In the genomic region with DNA sequence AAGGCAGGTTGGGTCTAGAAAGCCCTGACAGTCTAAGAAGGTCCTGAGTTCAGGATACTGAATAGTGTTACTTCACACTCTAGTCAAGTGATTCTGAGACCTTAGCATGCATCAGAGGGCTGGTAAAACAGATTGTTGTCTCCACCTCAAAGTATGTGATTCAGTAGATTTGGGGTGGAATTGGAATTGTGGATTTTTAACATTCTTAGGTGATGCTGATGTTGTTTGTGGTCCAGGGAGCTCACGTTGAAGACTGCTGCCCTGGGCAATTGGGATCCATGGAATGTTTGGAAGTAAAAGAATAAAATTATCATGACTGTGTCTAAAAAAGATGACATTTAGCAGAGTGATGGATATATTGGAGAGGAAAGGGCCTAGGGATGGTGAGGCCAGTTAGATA, we compare ENCODE assay signal across 17 cellular contexts.
DNase-seq lines count a peak whose midpoint lies in the region; TF ChIP-seq lines count a peak whose summit lies in the region.
"Had no signal": no experiment of that assay in that cellular context is flagged by ENCODE, and none has a peak within 500 bp of the region (broad histone marks: within the 10 kb centered on the region; RNA-seq: fewer than 3 reads in every experiment).

No MANE protein-coding gene starts in this region.

- DNase-seq in GM04503 (ENCODE audit: low read depth) (peak; percentile 61), ascending aorta (ENCODE audit: low spot score in 2 of 2) (no peak), mesenchymal stem cell (no peak), smooth muscle cell (lab: John Stamatoyannopoulos, UW; ENCODE audit: unreplicated experiment) (no peak), NCI-H2081 treated with DMSO at 0.1 percent for 48 hours (lab: John Stamatoyannopoulos, UW) (no peak), chondrocyte (ENCODE audit: low spot score) (no peak)
- no peak for DNase-seq in activated CD4-positive, alpha-beta T cell treated with anti-CD3 and anti-CD28 coated beads, Interleukin-2, amount 10 ng/mL, durations not matched to agents 24 days and 14 days
- DNase-seq: CD8-positive, alpha-beta memory T cell; DMS79 treated with DMSO at 0.1 percent for 48 hours; MV-4-11; NCI-H1417; NCI-H2029; NCI-H2171 treated with DMSO at 0.1 percent for 48 hours had no signal

- peaks cover 74% of the 10 kb centered on the region for H3F3A ChIP-seq in smooth muscle cell (ENCODE audit: low read depth)

- peaks cover 15% of the 10 kb centered on the region for H3K79me1 ChIP-seq in mesenchymal stem cell (replicated peaks; ENCODE audit: low read length, poor library complexity, severe bottlenecking)

- no peak overlapping the region for H4K8ac ChIP-seq in mesenchymal stem cell (ENCODE audit: low read length)

- no peaks in the 10 kb centered on the region for H3K9me3 Mint-ChIP-seq in activated CD4-positive, alpha-beta T cell treated with anti-CD3 and anti-CD28 coated beads, Interleukin-2, amount 10 ng/mL, durations not matched to agents 24 days and 14 days
- no peaks in the 10 kb centered on the region for H3K9me3 Mint-ChIP-seq in chondrocyte (ENCODE audit: low read depth)
- H3K9me3 Mint-ChIP-seq: CD8-positive, alpha-beta memory T cell; GM23338 had no signal

- H3K4me3 ChIP-seq in ascending aorta (no peak overlapping the region), mesenchymal stem cell (ENCODE audit: insufficient read depth in 1 of 2, low read depth in 1 of 2, low read length in 2 of 2) (no peak overlapping the region), smooth muscle cell (no peak overlapping the region)
- H3K4me3 ChIP-seq: BLaER1, GM23338, K562, SJSA1 had no signal

- H2BK5ac ChIP-seq in mesenchymal stem cell (ENCODE audit: low read depth, low read length, poor library complexity, severe bottlenecking), result no peak overlapping the region

- peaks cover 50% of the 10 kb centered on the region for H3K79me2 ChIP-seq in smooth muscle cell (ENCODE audit: low read depth)

- 89% methylated on average over 1 of the region's 1 CpG for WGBS in mesenchymal stem cell
- 55% methylated on average over 1 of the region's 1 CpG for WGBS in smooth muscle cell (ENCODE audit: low lambda C conversion rate)

- H3K14ac ChIP-seq in mesenchymal stem cell (ENCODE audit: low read length in 2 of 2), result no peak overlapping the region

- no peak overlapping the region for H3K18ac ChIP-seq in mesenchymal stem cell (ENCODE audit: low read depth in 1 of 2, low read length in 2 of 2)

- H3K4me1 ChIP-seq in ascending aorta (peaks cover 0 to 15% of the 10 kb centered on the region in 2 donors), mesenchymal stem cell (ENCODE audit: control insufficient read depth, insufficient read depth, low read depth, low read length) (no peaks in the 10 kb centered on the region), smooth muscle cell (ENCODE audit: low read depth) (no peaks in the 10 kb centered on the region)
- H3K4me1 ChIP-seq: BLaER1 had no signal

- H2AFZ ChIP-seq in mesenchymal stem cell (ENCODE audit: low read depth, low read length) (no peak overlapping the region), smooth muscle cell (ENCODE audit: low read depth) (no peak overlapping the region)
- H2AFZ ChIP-seq: GM23338 had no signal

- no peak overlapping the region for H2BK120ac ChIP-seq in mesenchymal stem cell (ENCODE audit: low read depth, low read length)

- no peak for TF ChIP-seq CTCF in ascending aorta (IDR thresholded peaks at IDR 0.05)
- TF ChIP-seq CTCF in smooth muscle cell (IDR thresholded peaks at IDR 0.05; ENCODE audit: borderline replicate concordance, insufficient read depth, poor library complexity, severe bottlenecking), result no peak
- TF ChIP-seq CTCF in chondrocyte (IDR thresholded peaks at IDR 0.05), result no peak

- H3K36me3 ChIP-seq in ascending aorta, result peaks cover 4 to 10% of the 10 kb centered on the region in 2 donors
- peaks cover 17 to 74% of the 10 kb centered on the region in 2 experiments for H3K36me3 ChIP-seq in mesenchymal stem cell (ENCODE audit: control insufficient read depth in 1 of 2, insufficient read depth in 2 of 2, low read depth in 1 of 2, low read length in 2 of 2)
- peaks cover 23% of the 10 kb centered on the region for H3K36me3 ChIP-seq in smooth muscle cell (ENCODE audit: low read depth)
- H3K36me3 ChIP-seq: BLaER1 had no signal

- no peak overlapping the region for H3K4me2 ChIP-seq in mesenchymal stem cell (ENCODE audit: low read length, poor library complexity, severe bottlenecking)
- no peak overlapping the region for H3K4me2 ChIP-seq in smooth muscle cell
- H3K4me2 ChIP-seq: BLaER1, GM23338 had no signal

- H3K4me3 Mint-ChIP-seq in activated CD4-positive, alpha-beta T cell treated with anti-CD3 and anti-CD28 coated beads, Interleukin-2, amount 10 ng/mL, durations not matched to agents 24 days and 14 days, result no peak overlapping the region
- H3K4me3 Mint-ChIP-seq in chondrocyte (ENCODE audit: unreplicated experiment), result no peak overlapping the region
- H3K4me3 Mint-ChIP-seq: CD8-positive, alpha-beta memory T cell; GM23338 had no signal

- H3K9me3 ChIP-seq in ascending aorta (no peaks in the 10 kb centered on the region), mesenchymal stem cell (ENCODE audit: control insufficient read depth, low read length) (no peaks in the 10 kb centered on the region), smooth muscle cell (replicated peaks; ENCODE audit: low read depth) (no peaks in the 10 kb centered on the region)
- H3K9me3 ChIP-seq: BLaER1, SJSA1 had no signal

- peak overlapping the region; percentile 49 for H2AK5ac ChIP-seq in mesenchymal stem cell (ENCODE audit: low read length, severe bottlenecking)

- H2BK15ac ChIP-seq in mesenchymal stem cell (ENCODE audit: low read depth, poor library complexity, severe bottlenecking), result no peak overlapping the region

- H3K27ac ChIP-seq in ascending aorta (peak overlapping the region; percentile 25 to 46), mesenchymal stem cell (ENCODE audit: low read length, poor library complexity, severe bottlenecking) (no peak overlapping the region), smooth muscle cell (ENCODE audit: low read depth) (peak overlapping the region; percentile 44)
- H3K27ac ChIP-seq: BLaER1, SJSA1 had no signal

- no peak overlapping the region for H3K23ac ChIP-seq in mesenchymal stem cell (ENCODE audit: low read length in 2 of 2)

- H3K27me3 Mint-ChIP-seq in activated CD4-positive, alpha-beta T cell treated with anti-CD3 and anti-CD28 coated beads, Interleukin-2, amount 10 ng/mL, durations not matched to agents 24 days and 14 days, result peaks cover 8% of the 10 kb centered on the region
- H3K27me3 Mint-ChIP-seq in chondrocyte (ENCODE audit: low read depth), result no peaks in the 10 kb centered on the region

- H3K36me3 Mint-ChIP-seq in activated CD4-positive, alpha-beta T cell treated with anti-CD3 and anti-CD28 coated beads, Interleukin-2, amount 10 ng/mL, durations not matched to agents 24 days and 14 days (ENCODE audit: low read depth), result no peaks in the 10 kb centered on the region
- H3K36me3 Mint-ChIP-seq in chondrocyte (ENCODE audit: low read depth), result peaks cover 26% of the 10 kb centered on the region
- H3K36me3 Mint-ChIP-seq: CD8-positive, alpha-beta memory T cell had no signal

- H3K9ac ChIP-seq in mesenchymal stem cell (ENCODE audit: low read length), result no peak overlapping the region
- H3K9ac ChIP-seq in smooth muscle cell (ENCODE audit: low read depth), result no peak overlapping the region
- H3K9ac ChIP-seq: BLaER1 had no signal

- no peak overlapping the region for H3K27ac Mint-ChIP-seq in activated CD4-positive, alpha-beta T cell treated with anti-CD3 and anti-CD28 coated beads, Interleukin-2, amount 10 ng/mL, durations not matched to agents 24 days and 14 days
- H3K27ac Mint-ChIP-seq in chondrocyte (ENCODE audit: unreplicated experiment), result no peak overlapping the region
- H3K27ac Mint-ChIP-seq: CD8-positive, alpha-beta memory T cell; GM23338 had no signal

- no peak overlapping the region for H2BK12ac ChIP-seq in mesenchymal stem cell (ENCODE audit: low read length in 2 of 2)

- intact Hi-C loops in ascending aorta (cut with DNase I), result no loop called here
- intact Hi-C loops in activated CD4-positive, alpha-beta T cell treated with anti-CD3 and anti-CD28 coated beads, Interleukin-2, amount 10 ng/mL, durations not matched to agents 24 days and 14 days (cut with micrococcal nuclease), result no loop called here

- no peak overlapping the region for H4K91ac ChIP-seq in mesenchymal stem cell (ENCODE audit: low read length)

- peaks cover 99% of the 10 kb centered on the region for H4K20me1 ChIP-seq in smooth muscle cell (ENCODE audit: low read depth)
- H4K20me1 ChIP-seq: BLaER1 had no signal

- no peaks in the 10 kb centered on the region for H3K4me1 Mint-ChIP-seq in activated CD4-positive, alpha-beta T cell treated with anti-CD3 and anti-CD28 coated beads, Interleukin-2, amount 10 ng/mL, durations not matched to agents 24 days and 14 days
- peaks cover 10% of the 10 kb centered on the region for H3K4me1 Mint-ChIP-seq in chondrocyte (ENCODE audit: low read depth)
- H3K4me1 Mint-ChIP-seq: CD8-positive, alpha-beta memory T cell; GM23338 had no signal

- no peak overlapping the region for H3K4ac ChIP-seq in mesenchymal stem cell (ENCODE audit: low read depth in 1 of 2, low read length in 2 of 2)

- H3K27me3 ChIP-seq in ascending aorta, result no peaks in the 10 kb centered on the region
- no peaks in the 10 kb centered on the region for H3K27me3 ChIP-seq in mesenchymal stem cell (ENCODE audit: control insufficient read depth in 1 of 2, insufficient read depth in 1 of 2, low read length in 2 of 2)
- no peaks in the 10 kb centered on the region for H3K27me3 ChIP-seq in smooth muscle cell (ENCODE audit: low read depth)
- H3K27me3 ChIP-seq: BLaER1, SJSA1 had no signal
